Comparison of ENCODE assay signal across 10 cellular contexts in genomic region chr2:128520787-128521186, GRCh38.
DNase-seq lines count a peak whose midpoint lies in the region; ATAC-seq and TF ChIP-seq lines count a peak whose summit lies in the region.
"Had no signal": no experiment of that assay in that cellular context is flagged by ENCODE, and none has a peak within 500 bp of the region (broad histone marks: within the 10 kb centered on the region; RNA-seq: fewer than 3 reads in every experiment).

No MANE protein-coding gene starts in this region.

- H3K79me2 ChIP-seq in GM23338 (replicated peaks; ENCODE audit: insufficient read depth), result no peaks in the 10 kb centered on the region

- peak overlapping the region; percentile 11; the same call in 1 of the 2 replicates for H3K27ac ChIP-seq in SJCRH30
- no peak overlapping the region for H3K27ac ChIP-seq in GM23338 (ENCODE audit: low read depth)
- H3K27ac ChIP-seq: KMS-11, pancreas had no signal

- no peak overlapping the region for H3K4me2 ChIP-seq in GM23338
- H3K4me2 ChIP-seq: KMS-11 had no signal

- H3K4me3 ChIP-seq in SJCRH30, result no peak overlapping the region
- no peak overlapping the region for H3K4me3 ChIP-seq in GM23338
- H3K4me3 ChIP-seq: pancreas had no signal

- H3K27me3 ChIP-seq in SJCRH30, result no peaks in the 10 kb centered on the region
- H3K27me3 ChIP-seq in GM23338 (ENCODE audit: insufficient read depth), result no peaks in the 10 kb centered on the region
- H3K27me3 ChIP-seq: pancreas had no signal

- H3K36me3 ChIP-seq in SJCRH30 (no peaks in the 10 kb centered on the region), GM23338 (ENCODE audit: insufficient read depth) (no peaks in the 10 kb centered on the region)
- H3K36me3 ChIP-seq: pancreas had no signal

- no peak overlapping the region for H2AFZ ChIP-seq in GM23338

- no peaks in the 10 kb centered on the region for H4K20me1 ChIP-seq in GM23338 (replicated peaks; ENCODE audit: insufficient read depth)

- ATAC-seq in HG02870 (IDR thresholded peaks at IDR 0.05; ENCODE audit: unreplicated experiment) (peak; percentile 94), GM23338 (no peak)

- H3K9me2 ChIP-seq in GM23338 (ENCODE audit: insufficient read depth), result no peaks in the 10 kb centered on the region

- TF ChIP-seq CTCF in GM23338 (conservative IDR thresholded peaks at IDR 0.05; ENCODE audit: low read depth in 2 of 2), result no peak

- H3F3A ChIP-seq in GM23338 (replicated peaks; ENCODE audit: low read depth), result no peaks in the 10 kb centered on the region

- peaks cover 12% of the 10 kb centered on the region for H3K4me1 Mint-ChIP-seq in GM23338

- H3K9me3 Mint-ChIP-seq in GM23338, result peaks cover 3% of the 10 kb centered on the region; the same call in 2 of the 3 replicates

- no peaks in the 10 kb centered on the region for H3K9me3 ChIP-seq in SJCRH30 (replicated peaks)
- H3K9me3 ChIP-seq: pancreas had no signal

- H3K4me3 Mint-ChIP-seq in GM23338, result no peak overlapping the region

- H3K4me1 ChIP-seq in SJCRH30, result peaks cover 11% of the 10 kb centered on the region
- H3K4me1 ChIP-seq in GM23338 (ENCODE audit: insufficient read depth), result peaks cover 8% of the 10 kb centered on the region; the same call in 1 of the 2 replicates
- H3K4me1 ChIP-seq: pancreas had no signal

- H3K27ac Mint-ChIP-seq in GM23338, result no peak overlapping the region

- no peaks in the 10 kb centered on the region for H3K36me3 Mint-ChIP-seq in GM23338 (ENCODE audit: low read depth)

- DNase-seq in activated naive CD4-positive, alpha-beta T cell treated with Interleukin-2 at 50 U/mL for 16 hours, result peak; percentile 5
- DNase-seq in activated naive CD4-positive, alpha-beta T cell (lab: John Stamatoyannopoulos, UW), result no peak
- peak; percentile 54 to 70 for DNase-seq in SJCRH30
- peak; percentile 17 to 65 for DNase-seq in stimulated activated CD8-positive, alpha-beta memory T cell treated with anti-CD3 and anti-CD28 coated beads, Interleukin-7, amount 100 ng/mL, for 48 hours (ENCODE audit: extremely low read depth in 1 of 2, low read depth in 1 of 2)
- DNase-seq in GOT3 (lab: John Stamatoyannopoulos, UW), result no peak
- DNase-seq in NCI-H1694 treated with DMSO at 0.1 percent for 48 hours (lab: John Stamatoyannopoulos, UW), result no peak
- no peak for DNase-seq in GM23338 (ENCODE audit: low spot score)
- DNase-seq: pancreas had no signal

- peaks cover 10% of the 10 kb centered on the region for H3K27me3 Mint-ChIP-seq in GM23338 (ENCODE audit: insufficient read depth, low read depth, poor library complexity)

TF ChIP-seq in GM23338, 12 proteins besides CTCF, POLR2A, EP300 and RAD21 (continues in another document):
- no peak for TF ChIP-seq NANOG (IDR thresholded peaks at IDR 0.05; ENCODE audit: borderline replicate concordance)
- no peak for TF ChIP-seq ZNF331 (CRISPR knock-in tag; IDR thresholded peaks at IDR 0.05; ENCODE audit: low read depth)
- TF ChIP-seq, protein P1, sequence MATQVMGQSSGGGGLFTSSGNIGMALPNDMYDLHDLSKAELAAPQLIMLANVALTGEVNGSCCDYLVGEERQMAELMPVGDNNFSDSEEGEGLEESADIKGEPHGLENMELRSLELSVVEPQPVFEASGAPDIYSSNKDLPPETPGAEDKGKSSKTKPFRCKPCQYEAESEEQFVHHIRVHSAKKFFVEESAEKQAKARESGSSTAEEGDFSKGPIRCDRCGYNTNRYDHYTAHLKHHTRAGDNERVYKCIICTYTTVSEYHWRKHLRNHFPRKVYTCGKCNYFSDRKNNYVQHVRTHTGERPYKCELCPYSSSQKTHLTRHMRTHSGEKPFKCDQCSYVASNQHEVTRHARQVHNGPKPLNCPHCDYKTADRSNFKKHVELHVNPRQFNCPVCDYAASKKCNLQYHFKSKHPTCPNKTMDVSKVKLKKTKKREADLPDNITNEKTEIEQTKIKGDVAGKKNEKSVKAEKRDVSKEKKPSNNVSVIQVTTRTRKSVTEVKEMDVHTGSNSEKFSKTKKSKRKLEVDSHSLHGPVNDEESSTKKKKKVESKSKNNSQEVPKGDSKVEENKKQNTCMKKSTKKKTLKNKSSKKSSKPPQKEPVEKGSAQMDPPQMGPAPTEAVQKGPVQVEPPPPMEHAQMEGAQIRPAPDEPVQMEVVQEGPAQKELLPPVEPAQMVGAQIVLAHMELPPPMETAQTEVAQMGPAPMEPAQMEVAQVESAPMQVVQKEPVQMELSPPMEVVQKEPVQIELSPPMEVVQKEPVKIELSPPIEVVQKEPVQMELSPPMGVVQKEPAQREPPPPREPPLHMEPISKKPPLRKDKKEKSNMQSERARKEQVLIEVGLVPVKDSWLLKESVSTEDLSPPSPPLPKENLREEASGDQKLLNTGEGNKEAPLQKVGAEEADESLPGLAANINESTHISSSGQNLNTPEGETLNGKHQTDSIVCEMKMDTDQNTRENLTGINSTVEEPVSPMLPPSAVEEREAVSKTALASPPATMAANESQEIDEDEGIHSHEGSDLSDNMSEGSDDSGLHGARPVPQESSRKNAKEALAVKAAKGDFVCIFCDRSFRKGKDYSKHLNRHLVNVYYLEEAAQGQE (IDR thresholded peaks at IDR 0.05; ENCODE audit: unreplicated experiment), result no peak
- TF ChIP-seq JUNB (IDR thresholded peaks at IDR 0.05; ENCODE audit: unreplicated experiment), result no peak
- no peak for TF ChIP-seq EZH2phosphoT487 (IDR thresholded peaks at IDR 0.05; ENCODE audit: unreplicated experiment)
- TF ChIP-seq EZH2 (IDR thresholded peaks at IDR 0.05; ENCODE audit: low read depth, unreplicated experiment), result no peak
- TF ChIP-seq ZNF114 (CRISPR knock-in tag; IDR thresholded peaks at IDR 0.05), result no peak
- no peak for TF ChIP-seq POLR2AphosphoS5 (IDR thresholded peaks at IDR 0.05; ENCODE audit: low read depth)
- TF ChIP-seq, protein P2, sequence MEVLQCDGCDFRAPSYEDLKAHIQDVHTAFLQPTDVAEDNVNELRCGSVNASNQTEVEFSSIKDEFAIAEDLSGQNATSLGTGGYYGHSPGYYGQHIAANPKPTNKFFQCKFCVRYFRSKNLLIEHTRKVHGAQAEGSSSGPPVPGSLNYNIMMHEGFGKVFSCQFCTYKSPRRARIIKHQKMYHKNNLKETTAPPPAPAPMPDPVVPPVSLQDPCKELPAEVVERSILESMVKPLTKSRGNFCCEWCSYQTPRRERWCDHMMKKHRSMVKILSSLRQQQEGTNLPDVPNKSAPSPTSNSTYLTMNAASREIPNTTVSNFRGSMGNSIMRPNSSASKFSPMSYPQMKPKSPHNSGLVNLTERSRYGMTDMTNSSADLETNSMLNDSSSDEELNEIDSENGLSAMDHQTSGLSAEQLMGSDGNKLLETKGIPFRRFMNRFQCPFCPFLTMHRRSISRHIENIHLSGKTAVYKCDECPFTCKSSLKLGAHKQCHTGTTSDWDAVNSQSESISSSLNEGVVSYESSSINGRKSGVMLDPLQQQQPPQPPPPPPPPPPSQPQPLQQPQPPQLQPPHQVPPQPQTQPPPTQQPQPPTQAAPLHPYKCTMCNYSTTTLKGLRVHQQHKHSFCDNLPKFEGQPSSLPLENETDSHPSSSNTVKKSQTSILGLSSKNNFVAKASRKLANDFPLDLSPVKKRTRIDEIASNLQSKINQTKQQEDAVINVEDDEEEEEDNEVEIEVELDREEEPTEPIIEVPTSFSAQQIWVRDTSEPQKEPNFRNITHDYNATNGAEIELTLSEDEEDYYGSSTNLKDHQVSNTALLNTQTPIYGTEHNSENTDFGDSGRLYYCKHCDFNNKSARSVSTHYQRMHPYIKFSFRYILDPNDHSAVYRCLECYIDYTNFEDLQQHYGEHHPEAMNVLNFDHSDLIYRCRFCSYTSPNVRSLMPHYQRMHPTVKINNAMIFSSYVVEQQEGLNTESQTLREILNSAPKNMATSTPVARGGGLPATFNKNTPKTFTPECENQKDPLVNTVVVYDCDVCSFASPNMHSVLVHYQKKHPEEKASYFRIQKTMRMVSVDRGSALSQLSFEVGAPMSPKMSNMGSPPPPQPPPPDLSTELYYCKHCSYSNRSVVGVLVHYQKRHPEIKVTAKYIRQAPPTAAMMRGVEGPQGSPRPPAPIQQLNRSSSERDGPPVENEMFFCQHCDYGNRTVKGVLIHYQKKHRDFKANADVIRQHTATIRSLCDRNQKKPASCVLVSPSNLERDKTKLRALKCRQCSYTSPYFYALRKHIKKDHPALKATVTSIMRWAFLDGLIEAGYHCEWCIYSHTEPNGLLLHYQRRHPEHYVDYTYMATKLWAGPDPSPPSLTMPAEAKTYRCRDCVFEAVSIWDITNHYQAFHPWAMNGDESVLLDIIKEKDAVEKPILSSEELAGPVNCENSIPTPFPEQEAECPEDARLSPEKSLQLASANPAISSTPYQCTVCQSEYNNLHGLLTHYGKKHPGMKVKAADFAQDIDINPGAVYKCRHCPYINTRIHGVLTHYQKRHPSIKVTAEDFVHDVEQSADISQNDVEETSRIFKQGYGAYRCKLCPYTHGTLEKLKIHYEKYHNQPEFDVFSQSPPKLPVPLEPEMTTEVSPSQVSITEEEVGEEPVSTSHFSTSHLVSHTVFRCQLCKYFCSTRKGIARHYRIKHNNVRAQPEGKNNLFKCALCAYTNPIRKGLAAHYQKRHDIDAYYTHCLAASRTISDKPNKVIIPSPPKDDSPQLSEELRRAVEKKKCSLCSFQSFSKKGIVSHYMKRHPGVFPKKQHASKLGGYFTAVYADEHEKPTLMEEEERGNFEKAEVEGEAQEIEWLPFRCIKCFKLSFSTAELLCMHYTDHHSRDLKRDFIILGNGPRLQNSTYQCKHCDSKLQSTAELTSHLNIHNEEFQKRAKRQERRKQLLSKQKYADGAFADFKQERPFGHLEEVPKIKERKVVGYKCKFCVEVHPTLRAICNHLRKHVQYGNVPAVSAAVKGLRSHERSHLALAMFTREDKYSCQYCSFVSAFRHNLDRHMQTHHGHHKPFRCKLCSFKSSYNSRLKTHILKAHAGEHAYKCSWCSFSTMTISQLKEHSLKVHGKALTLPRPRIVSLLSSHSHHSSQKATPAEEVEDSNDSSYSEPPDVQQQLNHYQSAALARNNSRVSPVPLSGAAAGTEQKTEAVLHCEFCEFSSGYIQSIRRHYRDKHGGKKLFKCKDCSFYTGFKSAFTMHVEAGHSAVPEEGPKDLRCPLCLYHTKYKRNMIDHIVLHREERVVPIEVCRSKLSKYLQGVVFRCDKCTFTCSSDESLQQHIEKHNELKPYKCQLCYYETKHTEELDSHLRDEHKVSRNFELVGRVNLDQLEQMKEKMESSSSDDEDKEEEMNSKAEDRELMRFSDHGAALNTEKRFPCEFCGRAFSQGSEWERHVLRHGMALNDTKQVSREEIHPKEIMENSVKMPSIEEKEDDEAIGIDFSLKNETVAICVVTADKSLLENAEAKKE (CRISPR knock-in tag; IDR thresholded peaks at IDR 0.05), result no peak
- TF ChIP-seq CREB1 (CRISPR knock-in tag; IDR thresholded peaks at IDR 0.05; ENCODE audit: low read depth), result no peak

Comparison
In these comparisons a context has a peak if more than half of its experiments do, and no peak if none do; other contexts are left out.
1. DNase-seq: peak in activated naive CD4-positive, alpha-beta T cell treated with Interleukin-2 at 50 U/mL for 16 hours (single experiment), SJCRH30 (2 of 2) and stimulated activated CD8-positive, alpha-beta memory T cell treated with anti-CD3 and anti-CD28 coated beads, Interleukin-7, amount 100 ng/mL, for 48 hours (2 of 2); none in activated naive CD4-positive, alpha-beta T cell (0 of 4), GOT3 (single experiment), NCI-H1694 treated with DMSO at 0.1 percent for 48 hours (single experiment) and GM23338 (single experiment).